ENCODE assay signal across 1 cellular context in the genomic region with DNA sequence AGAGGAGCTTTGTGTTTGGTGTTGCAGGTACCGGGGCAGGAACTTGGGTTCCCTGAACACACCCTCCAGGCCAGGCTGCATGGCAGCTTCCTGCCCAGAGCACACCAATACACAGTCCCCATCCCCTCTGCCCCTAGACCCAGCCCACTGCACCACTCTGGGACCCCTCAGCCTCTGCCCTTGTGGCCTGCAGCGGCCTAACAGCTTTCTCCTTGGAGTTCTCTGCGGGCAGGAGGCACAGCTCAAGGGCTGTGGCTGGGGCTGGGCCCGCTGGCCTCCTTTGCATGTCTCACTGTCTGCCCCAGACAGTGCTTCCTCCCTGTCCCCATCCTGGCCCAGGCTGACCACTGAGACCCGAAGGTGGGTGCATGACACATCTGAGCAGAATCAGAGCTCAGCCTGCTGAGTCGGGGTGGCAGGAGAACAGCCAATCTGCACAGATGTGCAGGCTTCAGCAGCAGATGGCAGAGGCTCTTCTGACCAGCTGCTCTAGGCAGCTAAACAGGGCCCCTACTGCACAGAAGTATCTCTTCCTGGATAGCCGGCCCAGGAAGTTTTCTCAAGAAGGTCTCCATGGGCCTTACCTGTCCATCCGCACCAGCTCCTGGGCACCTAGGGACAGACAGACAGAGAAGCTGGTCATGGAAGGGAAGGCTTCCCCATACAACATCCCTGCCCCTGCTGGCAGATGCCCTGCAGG.
TF ChIP-seq lines count a peak whose summit lies in the region.

No MANE protein-coding gene starts in this region.

TF ChIP-seq in IMR-90, 13 proteins besides CTCF, POLR2A, EP300 and RAD21:
- no peak for TF ChIP-seq MAZ (IDR thresholded peaks at IDR 0.05; ENCODE audit: borderline replicate concordance, low read depth, low read length)
- no peak for TF ChIP-seq FOS (IDR thresholded peaks at IDR 0.05; ENCODE audit: low read depth, low read length)
- TF ChIP-seq SMC3 (IDR thresholded peaks at IDR 0.05; ENCODE audit: low read depth, low read length), result no peak
- TF ChIP-seq RFX5 (IDR thresholded peaks at IDR 0.05; ENCODE audit: low read depth, low read length), result no peak
- TF ChIP-seq CHD1 (IDR thresholded peaks at IDR 0.05; ENCODE audit: low read depth, low read length), result no peak
- no peak for TF ChIP-seq BHLHE40 (IDR thresholded peaks at IDR 0.05; ENCODE audit: low read depth, low read length)
- TF ChIP-seq CEBPB (IDR thresholded peaks at IDR 0.05; ENCODE audit: low read depth, low read length), result no peak
- no peak for TF ChIP-seq ELK1 (IDR thresholded peaks at IDR 0.05; ENCODE audit: borderline replicate concordance, low read depth, low read length)
- TF ChIP-seq MAFK (IDR thresholded peaks at IDR 0.05; ENCODE audit: low read depth, low read length), result no peak
- no peak for TF ChIP-seq RCOR1 (IDR thresholded peaks at IDR 0.05; ENCODE audit: insufficient replicate concordance, low read length)
- TF ChIP-seq, protein P1, sequence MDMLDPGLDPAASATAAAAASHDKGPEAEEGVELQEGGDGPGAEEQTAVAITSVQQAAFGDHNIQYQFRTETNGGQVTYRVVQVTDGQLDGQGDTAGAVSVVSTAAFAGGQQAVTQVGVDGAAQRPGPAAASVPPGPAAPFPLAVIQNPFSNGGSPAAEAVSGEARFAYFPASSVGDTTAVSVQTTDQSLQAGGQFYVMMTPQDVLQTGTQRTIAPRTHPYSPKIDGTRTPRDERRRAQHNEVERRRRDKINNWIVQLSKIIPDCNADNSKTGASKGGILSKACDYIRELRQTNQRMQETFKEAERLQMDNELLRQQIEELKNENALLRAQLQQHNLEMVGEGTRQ (IDR thresholded peaks at IDR 0.05; ENCODE audit: low read depth, low read length), result no peak
- no peak for TF ChIP-seq NFE2L2 (IDR thresholded peaks at IDR 0.05; ENCODE audit: low read depth, low read length)
- TF ChIP-seq MXI1 (IDR thresholded peaks at IDR 0.05; ENCODE audit: borderline replicate concordance, low read depth, low read length), result no peak
